Comparison of ENCODE assay signal across 8 cellular contexts in genomic region chr22:27719535-27720227, GRCh38.
DNase-seq lines count a peak whose midpoint lies in the region; ATAC-seq and TF ChIP-seq lines count a peak whose summit lies in the region.

No MANE protein-coding gene starts in this region.

- TF ChIP-seq CTCF in CD14-positive monocyte (IDR thresholded peaks at IDR 0.05) (no peak), choroid plexus epithelial cell (conservative IDR thresholded peaks at IDR 0.05; ENCODE audit: low read depth, low read length) (no peak)

- DNase-seq in CD14-positive monocyte (ENCODE audit: low spot score), result no peak
- DNase-seq in KBM-7, result peak; percentile 42
- peak; percentile 36 for DNase-seq in choroid plexus epithelial cell (ENCODE audit: low read depth)
- peak; percentile 21 for DNase-seq in medulla oblongata (ENCODE audit: extremely low spot score)
- no peak for DNase-seq in activated CD4-positive, CD25-positive, alpha-beta regulatory T cell treated with anti-CD3 and anti-CD28 coated beads, Interleukin-2, amount 50 U/mL, for 72 hours
- no peak for DNase-seq in foreskin melanocyte
- no peak for DNase-seq in effector CD8-positive, alpha-beta T cell (lab: John Stamatoyannopoulos, UW)

- H3K9me3 Mint-ChIP-seq in CD14-positive monocyte, result peaks cover 0 to 13% (median 9%) of the 10 kb centered on the region in 7 donors

- no peak for ATAC-seq in GM21737 (IDR thresholded peaks at IDR 0.05; ENCODE audit: unreplicated experiment)

- intact Hi-C loops in CD14-positive monocyte (cut with micrococcal nuclease), result loop anchor here (5.0 kb wide), 1 partner anchor 47 kb away; no protein-coding TSS in a partner anchor

- H3K27ac Mint-ChIP-seq in CD14-positive monocyte, result peak overlapping the region; percentile 37 to 93 (median 89)

- peak overlapping the region in 1 of 2 donors; percentile 24 for H3K4me3 Mint-ChIP-seq in CD14-positive monocyte

- in situ Hi-C loops in KBM-7 (cut with MboI; ENCODE audit: low pct_unique_long_range_greater_than_20kb, low sequenced_read_pairs), result no loop called here

- no peak overlapping the region for H3K4me3 ChIP-seq in choroid plexus epithelial cell (ENCODE audit: low read depth, low read length)

- peaks cover 31% of the 10 kb centered on the region for H3K4me1 Mint-ChIP-seq in CD14-positive monocyte

- H3K36me3 Mint-ChIP-seq in CD14-positive monocyte, result no peaks in the 10 kb centered on the region

- peaks cover 0 to 14% (median 1%) of the 10 kb centered on the region in 3 donors for H3K27me3 Mint-ChIP-seq in CD14-positive monocyte (ENCODE audit: low read depth in 3 of 3)

Comparison
In these comparisons a context has a peak if more than half of its experiments do, and no peak if none do; other contexts are left out.
1. DNase-seq: peak in KBM-7 (single experiment), choroid plexus epithelial cell (single experiment) and medulla oblongata (single experiment); none in CD14-positive monocyte (single experiment), activated CD4-positive, CD25-positive, alpha-beta regulatory T cell treated with anti-CD3 and anti-CD28 coated beads, Interleukin-2, amount 50 U/mL, for 72 hours (single experiment), foreskin melanocyte (single experiment) and effector CD8-positive, alpha-beta T cell (single experiment).